ENCODE assay signal across 8 cellular contexts in genomic region chr16:15672514-15673167, GRCh38. TPM values are rescaled to one million over a fixed set of nuclear protein-coding genes. Genes with fewer than 3 reads are reported as not detected.
DNase-seq lines count a peak whose midpoint lies in the region; ATAC-seq, FAIRE-seq and TF ChIP-seq lines count a peak whose summit lies in the region.

No MANE protein-coding gene starts in this region.

- ATAC-seq in HG03280 (IDR thresholded peaks at IDR 0.05; ENCODE audit: unreplicated experiment): no peak

- no TSS peak for BruUV-seq in OCI-LY7 (replicated peaks; lab: Mats Ljungman, UMichigan)

- H3K4me1 ChIP-seq in right atrium auricular region: peaks cover 0 to 24% of the 10 kb centered on the region in 2 donors
- peaks cover 11% of the 10 kb centered on the region for H3K4me1 ChIP-seq in rectal smooth muscle tissue (ENCODE audit: control insufficient read depth, insufficient read depth, low read length)
- no peaks in the 10 kb centered on the region for H3K4me1 ChIP-seq in OCI-LY7 (ENCODE audit: insufficient read depth, low read length, poor library complexity, severe bottlenecking)

- no peaks in the 10 kb centered on the region for H3K79me2 ChIP-seq in OCI-LY7 (ENCODE audit: insufficient read depth, low read depth, low read length)

- no peaks in the 10 kb centered on the region for H4K20me1 ChIP-seq in OCI-LY7 (ENCODE audit: insufficient read depth, low read length)

- H3K4me3 ChIP-seq in HL-60 (replicated peaks; ENCODE audit: insufficient read depth, low read length): no peak overlapping the region
- peak overlapping the region in 1 of 2 donors; percentile 24 for H3K4me3 ChIP-seq in right atrium auricular region
- peak overlapping the region; percentile 27 for H3K4me3 ChIP-seq in rectal smooth muscle tissue (ENCODE audit: low read length)
- H3K4me3 ChIP-seq in OCI-LY7 (ENCODE audit: low read depth, low read length, poor library complexity, severe bottlenecking): no peak overlapping the region

- H3K27me3 ChIP-seq in HL-60 (ENCODE audit: insufficient read depth, poor library complexity, severe bottlenecking): no peaks in the 10 kb centered on the region
- no peaks in the 10 kb centered on the region for H3K27me3 ChIP-seq in right atrium auricular region
- H3K27me3 ChIP-seq in rectal smooth muscle tissue (ENCODE audit: control insufficient read depth, insufficient read depth, low read length): no peaks in the 10 kb centered on the region

- TF ChIP-seq CTCF in HL-60 (IDR thresholded peaks at IDR 0.05; ENCODE audit: insufficient read depth, low read length): no peak
- TF ChIP-seq CTCF in right atrium auricular region (IDR thresholded peaks at IDR 0.05): no peak
- TF ChIP-seq CTCF in OCI-LY7 (conservative IDR thresholded peaks at IDR 0.05; ENCODE audit: low read length): no peak

- peak overlapping the region; percentile 94 for H3K27ac ChIP-seq in HL-60 (replicated peaks)
- H3K27ac ChIP-seq in right atrium auricular region: peak overlapping the region; percentile 86 to 87
- peak overlapping the region; percentile 91 for H3K27ac ChIP-seq in rectal smooth muscle tissue (ENCODE audit: low read depth, low read length)
- no peak overlapping the region for H3K27ac ChIP-seq in OCI-LY7 (ENCODE audit: low read depth, low read length, poor library complexity, severe bottlenecking)

- CTCF ChIA-PET in OCI-LY7 (lab: Charles Lee; ENCODE audit: unreplicated experiment): no interaction called here

- no peak for FAIRE-seq in urothelium cell line (lab: Jason Lieb, UNC)

- intact Hi-C loops in OCI-LY7 (cut with micrococcal nuclease; ENCODE audit: unreplicated experiment): no loop called here

- H2AFZ ChIP-seq in OCI-LY7 (ENCODE audit: low read length): no peak overlapping the region

- no peak overlapping the region for H3K9ac ChIP-seq in rectal smooth muscle tissue (ENCODE audit: low read length)

- H3K36me3 ChIP-seq in right atrium auricular region: peaks cover 18% of the 10 kb centered on the region
- peaks cover 15% of the 10 kb centered on the region for H3K36me3 ChIP-seq in rectal smooth muscle tissue (ENCODE audit: control insufficient read depth, insufficient read depth, low read length)
- H3K36me3 ChIP-seq in OCI-LY7 (ENCODE audit: insufficient read depth, low read length): peaks cover 89% of the 10 kb centered on the region

- DNase-seq in HL-60 (ENCODE audit: low read depth in 1 of 2, low spot score in 1 of 2): peak; percentile 93 to 98
- peak; percentile 52 to 93 for DNase-seq in SW 1271 (lab: John Stamatoyannopoulos, UW)
- peak; percentile 98 for DNase-seq in amniotic epithelial cell (ENCODE audit: low read depth)
- DNase-seq in right atrium auricular region (ENCODE audit: low spot score): peak; percentile 98
- peak; percentile 91 for DNase-seq in urothelium cell line (ENCODE audit: low spot score)
- no peak for DNase-seq in OCI-LY7 (ENCODE audit: low spot score)

- POLR2A ChIA-PET in OCI-LY7 (lab: Charles Lee): no interaction called here

- H3K9me3 ChIP-seq in right atrium auricular region (no peaks in the 10 kb centered on the region), OCI-LY7 (ENCODE audit: low read length) (no peaks in the 10 kb centered on the region)

- H3K4me2 ChIP-seq in OCI-LY7 (ENCODE audit: low read length): no peak overlapping the region

- H3K9me2 ChIP-seq in OCI-LY7 (ENCODE audit: insufficient read depth, low read length): no peaks in the 10 kb centered on the region

RNA-seq across cellular contexts. Expression of gene NDE1, which starts 22.6 kb away (rescaled TPM):
- total RNA-seq in right atrium auricular region: 10 to 100 TPM; 12.5 to 18.6 TPM
- 76.8 and 88.9 TPM in 2 replicates for total RNA-seq in OCI-LY7 (2014; rRNA removed; shearing (Covaris generic))
- 141 and 175 TPM in 2 replicates for total RNA-seq in OCI-LY7 (2022)

RNA-seq across cellular contexts. Expression of gene MARF1, which starts 29.7 kb away (rescaled TPM):
- total RNA-seq in right atrium auricular region: 10 to 100 TPM; 17.1 to 24.8 TPM
- 18.6 and 20.6 TPM in 2 replicates for total RNA-seq in OCI-LY7 (2014; rRNA removed; shearing (Covaris generic))
- 71.1 and 99.2 TPM in 2 replicates for total RNA-seq in OCI-LY7 (2022)
